In the genomic region with DNA sequence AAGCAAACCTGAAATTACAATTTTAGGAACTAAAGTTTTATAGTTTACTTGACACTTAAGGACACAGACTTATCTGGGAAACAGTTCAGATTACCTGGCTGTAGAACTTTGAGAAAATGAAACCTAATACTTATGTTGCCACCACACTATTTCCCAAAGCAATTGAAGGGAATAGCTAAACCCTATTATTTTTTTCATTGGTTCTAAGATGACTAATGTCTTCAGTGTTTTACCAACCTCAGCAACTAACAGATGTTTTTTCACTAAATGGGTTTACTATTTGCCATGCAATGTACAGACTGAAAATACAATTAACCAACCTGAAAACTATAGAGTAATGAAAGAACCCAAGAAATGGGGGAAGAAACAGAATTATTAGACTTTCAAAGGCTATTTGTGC, we compare ENCODE assay signal across 21 cellular contexts.
DNase-seq lines count a peak whose midpoint lies in the region; TF ChIP-seq lines count a peak whose summit lies in the region.
"Had no signal": no experiment of that assay in that cellular context is flagged by ENCODE, and none has a peak within 500 bp of the region (broad histone marks: within the 10 kb centered on the region; RNA-seq: fewer than 3 reads in every experiment).

No MANE protein-coding gene starts in this region.

- no peaks in the 10 kb centered on the region for H3K79me2 ChIP-seq in mammary epithelial cell (ENCODE audit: insufficient read depth, low read length)

- H3K4me3 ChIP-seq in mammary epithelial cell (replicated peaks in 1 of 3; ENCODE audit: insufficient read depth in 1 of 3, low read depth in 2 of 3, low read length in 3 of 3) (no peak overlapping the region), transverse colon (no peak overlapping the region), esophagus muscularis mucosa (no peak overlapping the region)
- H3K4me3 ChIP-seq: SK-N-MC had no signal

- BruUV-seq in mammary epithelial cell (replicated peaks; lab: Mats Ljungman, UMichigan): no TSS peak

- H3K27me3 ChIP-seq in mammary epithelial cell (ENCODE audit: insufficient read depth, low read length) (no peaks in the 10 kb centered on the region), transverse colon (no peaks in the 10 kb centered on the region), esophagus muscularis mucosa (no peaks in the 10 kb centered on the region)

- H3K36me3 ChIP-seq in mammary epithelial cell (ENCODE audit: insufficient read depth, low read length) (no peaks in the 10 kb centered on the region), transverse colon (no peaks in the 10 kb centered on the region), esophagus muscularis mucosa (no peaks in the 10 kb centered on the region)

- TF ChIP-seq CTCF in AG09319 (IDR thresholded peaks at IDR 0.05; ENCODE audit: low read depth, low read length) (no peak), mammary epithelial cell (conservative IDR thresholded peaks at IDR 0.05 in 1 of 2, IDR thresholded peaks at IDR 0.05 in 1 of 2; ENCODE audit: extremely low read depth in 1 of 2, insufficient read depth in 1 of 2, low read depth in 1 of 2, low read length in 2 of 2) (no peak), transverse colon (IDR thresholded peaks at IDR 0.05) (no peak), esophagus muscularis mucosa (IDR thresholded peaks at IDR 0.05) (no peak)

- H3K4me1 ChIP-seq in mammary epithelial cell (ENCODE audit: insufficient read depth, low read length): no peaks in the 10 kb centered on the region
- H3K4me1 ChIP-seq in transverse colon: no peaks in the 10 kb centered on the region
- no peaks in the 10 kb centered on the region for H3K4me1 ChIP-seq in esophagus muscularis mucosa

- H3K9me3 ChIP-seq in mammary epithelial cell (replicated peaks; ENCODE audit: insufficient read depth, low read length) (no peaks in the 10 kb centered on the region), transverse colon (no peaks in the 10 kb centered on the region), esophagus muscularis mucosa (no peaks in the 10 kb centered on the region)

- no peak for TF ChIP-seq EP300 in transverse colon (IDR thresholded peaks at IDR 0.05; ENCODE audit: low read depth)
- TF ChIP-seq EP300 in esophagus muscularis mucosa (IDR thresholded peaks at IDR 0.05): no peak

- in situ Hi-C loops in mammary epithelial cell (cut with MboI; ENCODE audit: low sequenced_read_pairs in 2 of 2): no loop called here
- in situ Hi-C loops in transverse colon (cut with MboI; ENCODE audit: low pct_ligation_motif_present in 1 of 4, low pct_unique_long_range_greater_than_20kb in 1 of 4, low sequenced_read_pairs in 3 of 4): no loop called here

- H3K27ac ChIP-seq in mammary epithelial cell (ENCODE audit: insufficient read depth, low read depth, low read length): no peak overlapping the region
- no peak overlapping the region for H3K27ac ChIP-seq in transverse colon
- H3K27ac ChIP-seq in esophagus muscularis mucosa (replicated peaks in 1 of 4): no peak overlapping the region
- H3K27ac ChIP-seq: C4-2B, HL-60, SK-N-MC had no signal

- DNase-seq in AG09319 (ENCODE audit: extremely low read depth, low read depth) (peak; percentile 2), HCEC 1CT (peak; percentile 58), mammary epithelial cell (peak; percentile 36), fibroblast of peridontal ligament (ENCODE audit: extremely low read depth) (peak; percentile 52), transverse colon (no peak), esophagus muscularis mucosa (ENCODE audit: extremely low spot score) (no peak)
- DNase-seq in stimulated activated CD4-positive, alpha-beta T cell treated with anti-CD3 and anti-CD28 coated beads, Interleukin-2, amount 100 ng/mL, for 48 hours: no peak
- DNase-seq in activated T-cell treated with anti-CD3 and anti-CD28 coated beads, Interleukin-2, amount 50 U/mL, for 48 hours: no peak
- DNase-seq: 8988T, DMS53, KG1, MV-4-11, NCI-H1105 treated with DMSO at 0.1 percent for 48 hours, NCI-H2081, NCI-H2171, NCI-H524 treated with DMSO at 0.1 percent for 48 hours, NCI-H82, SW 1271 had no signal

- intact Hi-C loops in mammary epithelial cell (cut with micrococcal nuclease) (no loop called here), transverse colon (cut with DNase I; ENCODE audit: low total_unique reads) (no loop called here), esophagus muscularis mucosa (cut with DNase I) (no loop called here)

- CTCF ChIA-PET in mammary epithelial cell (lab: Charles Lee; ENCODE audit: low non-redundant PET): interaction anchor here (0.6 kb wide), 1 partner anchor 12 kb away, joined by 3 read pairs; no protein-coding TSS in a partner anchor

- H3K4me2 ChIP-seq in mammary epithelial cell (ENCODE audit: insufficient read depth, low read depth, low read length): no peak overlapping the region

- TF ChIP-seq POLR2A in transverse colon (IDR thresholded peaks at IDR 0.05): no peak
- TF ChIP-seq POLR2A in esophagus muscularis mucosa (IDR thresholded peaks at IDR 0.05; ENCODE audit: low read depth): no peak

- dilution Hi-C loops in mammary epithelial cell (cut with HindIII; ENCODE audit: low sequenced_read_pairs): no loop called here

- H2AFZ ChIP-seq in mammary epithelial cell (ENCODE audit: low read depth, low read length): no peak overlapping the region

- H3K9ac ChIP-seq in mammary epithelial cell (ENCODE audit: insufficient read depth, low read length): no peak overlapping the region

- no peaks in the 10 kb centered on the region for H4K20me1 ChIP-seq in mammary epithelial cell (ENCODE audit: insufficient read depth, low read length)

Comparison
In these comparisons a context has a peak if more than half of its experiments do, and no peak if none do; other contexts are left out.
1. DNase-seq: peak in AG09319 (single experiment), HCEC 1CT (single experiment), mammary epithelial cell (single experiment) and fibroblast of peridontal ligament (single experiment); none in transverse colon (single experiment), stimulated activated CD4-positive, alpha-beta T cell treated with anti-CD3 and anti-CD28 coated beads, Interleukin-2, amount 100 ng/mL, for 48 hours (0 of 2), activated T-cell treated with anti-CD3 and anti-CD28 coated beads, Interleukin-2, amount 50 U/mL, for 48 hours (0 of 2) and esophagus muscularis mucosa (single experiment).